In genomic region chr6:112245511-112246203, GRCh38 we compare ENCODE assay signal across 13 cellular contexts. TPM values are rescaled to one million over a fixed set of nuclear protein-coding genes. Genes with fewer than 3 reads are reported as not detected.
DNase-seq lines count a peak whose midpoint lies in the region; ATAC-seq and TF ChIP-seq lines count a peak whose summit lies in the region.
"Had no signal": no experiment of that assay in that cellular context is flagged by ENCODE, and none has a peak within 500 bp of the region (broad histone marks: within the 10 kb centered on the region; RNA-seq: fewer than 3 reads in every experiment).

No MANE protein-coding gene starts in this region.

- 57% methylated on average over 5 of the region's 5 CpGs for WGBS in suprapubic skin

- H3K27ac ChIP-seq in left lung (peak overlapping the region; percentile 18 to 55), suprapubic skin (peak overlapping the region; percentile 63), SJCRH30 (no peak overlapping the region)

- TF ChIP-seq EP300 in suprapubic skin (IDR thresholded peaks at IDR 0.05) = no peak

- H3K4me3 ChIP-seq in cardiac fibroblast (replicated peaks in 1 of 2; ENCODE audit: low read depth in 2 of 2, low read length in 2 of 2) = no peak overlapping the region
- no peak overlapping the region for H3K4me3 ChIP-seq in left lung
- H3K4me3 ChIP-seq in suprapubic skin = no peak overlapping the region
- no peak overlapping the region for H3K4me3 ChIP-seq in SJCRH30
- H3K4me3 ChIP-seq: mucosa of descending colon had no signal

- no peaks in the 10 kb centered on the region for H3K9me3 ChIP-seq in left lung
- H3K9me3 ChIP-seq in suprapubic skin = no peaks in the 10 kb centered on the region
- H3K9me3 ChIP-seq in SJCRH30 (replicated peaks) = no peaks in the 10 kb centered on the region
- H3K9me3 ChIP-seq: mucosa of descending colon had no signal

- H3K36me3 ChIP-seq in left lung = no peaks in the 10 kb centered on the region
- H3K36me3 ChIP-seq in suprapubic skin = no peaks in the 10 kb centered on the region
- H3K36me3 ChIP-seq in SJCRH30 = no peaks in the 10 kb centered on the region

- peak; percentile 73 for DNase-seq in HCEC 1CT
- peak; percentile 53 to 85 for DNase-seq in cardiac fibroblast (ENCODE audit: low read depth in 2 of 2)
- no peak for DNase-seq in left lung
- no peak for DNase-seq in suprapubic skin (ENCODE audit: low spot score in 2 of 2)
- no peak for DNase-seq in SJCRH30
- no peak for DNase-seq in activated naive CD4-positive, alpha-beta T cell treated with Interleukin-2 at 50 U/mL for 16 hours
- DNase-seq in middle frontal gyrus (ENCODE audit: extremely low spot score, low spot score) = no peak
- DNase-seq: activated CD4-positive, alpha-beta T cell treated with anti-CD3 and anti-CD28 coated beads, Interleukin-2, amount 50 U/mL, for 48 hours; activated gamma-delta T cell treated with Interleukin-2 at 50 U/mL for 16 hours; mucosa of descending colon; NCI-H146; T-cell had no signal

- intact Hi-C loops in left lung (cut with DNase I) = no loop called here

- H3K4me1 ChIP-seq in left lung (peaks cover 0 to 14% of the 10 kb centered on the region in 2 donors), suprapubic skin (peaks cover 47% of the 10 kb centered on the region), SJCRH30 (no peaks in the 10 kb centered on the region; the same call in 1 of the 2 replicates)

- H3K27me3 ChIP-seq in left lung = no peaks in the 10 kb centered on the region
- no peaks in the 10 kb centered on the region for H3K27me3 ChIP-seq in suprapubic skin
- no peaks in the 10 kb centered on the region for H3K27me3 ChIP-seq in SJCRH30

- TF ChIP-seq CTCF in cardiac fibroblast (IDR thresholded peaks at IDR 0.05; ENCODE audit: low read depth, low read length) (no peak), left lung (IDR thresholded peaks at IDR 0.05) (no peak), suprapubic skin (IDR thresholded peaks at IDR 0.05) (no peak)

- TF ChIP-seq POLR2A in suprapubic skin (IDR thresholded peaks at IDR 0.05) = no peak

- ATAC-seq in left lung (peak; percentile 27), HG02852 (IDR thresholded peaks at IDR 0.05; ENCODE audit: unreplicated experiment) (no peak)
- ATAC-seq: mucosa of descending colon, T-cell had no signal

RNA-seq across cellular contexts. Expression of gene LAMA4, which starts 8.7 kb away (rescaled TPM):
- 100 to 1,000 TPM in 1 of 2 donors, 10 to 100 TPM in 1; 87.5 to 152 TPM for total RNA-seq in left lung
- total RNA-seq in suprapubic skin = 10 to 100 TPM; 10.4 to 44.0 (median 23.6) TPM
- total RNA-seq in SJCRH30 (2014; rRNA removed; shearing (Covaris generic)) = 22.0 and 28.5 TPM in 2 replicates

Comparison
In these comparisons a context has a peak if more than half of its experiments do, and no peak if none do; other contexts are left out.
1. DNase-seq: peak in HCEC 1CT (single experiment) and cardiac fibroblast (2 of 2); none in left lung (0 of 2), suprapubic skin (0 of 2), SJCRH30 (0 of 2), activated naive CD4-positive, alpha-beta T cell treated with Interleukin-2 at 50 U/mL for 16 hours (single experiment) and middle frontal gyrus (single experiment).